In genomic region chr13:113785051-113786010, GRCh38 we compare ENCODE assay signal across 10 cellular contexts. TPM values are rescaled to one million over a fixed set of nuclear protein-coding genes. Genes with fewer than 3 reads are reported as not detected.
DNase-seq lines count a peak whose midpoint lies in the region; ATAC-seq and TF ChIP-seq lines count a peak whose summit lies in the region.
"Had no signal": no experiment of that assay in that cellular context is flagged by ENCODE, and none has a peak within 500 bp of the region (broad histone marks: within the 10 kb centered on the region; RNA-seq: fewer than 3 reads in every experiment).

No MANE protein-coding gene starts in this region.

- no peak overlapping the region for H4K5ac ChIP-seq in IMR-90 (ENCODE audit: low read depth, low read length)

- H3K9ac ChIP-seq in IMR-90 (ENCODE audit: low read depth, low read length), result no peak overlapping the region

- no peak for TF ChIP-seq POLR2A in IMR-90 (IDR thresholded peaks at IDR 0.05; ENCODE audit: low read depth, low read length)
- no peak for TF ChIP-seq POLR2A in prostate gland (IDR thresholded peaks at IDR 0.05)

- H3K27me3 ChIP-seq in IMR-90 (ENCODE audit: control insufficient read depth, insufficient read depth, low read length) (peaks cover 7% of the 10 kb centered on the region), prostate gland (replicated peaks; ENCODE audit: insufficient read depth) (peaks cover 2% of the 10 kb centered on the region)

- no peak overlapping the region for H3K4me2 ChIP-seq in IMR-90 (ENCODE audit: low read depth, low read length)

- H2AFZ ChIP-seq in IMR-90 (replicated peaks; ENCODE audit: low read length, poor library complexity), result peak overlapping the region; percentile 26

- no peak overlapping the region for H2BK20ac ChIP-seq in IMR-90 (ENCODE audit: low read depth, low read length)

- POLR2A ChIA-PET in IMR-90 (lab: Charles Lee; ENCODE audit: unreplicated experiment), result no interaction called here

- no peak overlapping the region for H4K91ac ChIP-seq in IMR-90 (ENCODE audit: insufficient read depth, low read depth, low read length)

- BruUV-seq in IMR-90 (replicated peaks; lab: Mats Ljungman, UMichigan), result no TSS peak

- H3K4me1 ChIP-seq in IMR-90 (ENCODE audit: control insufficient read depth, insufficient read depth, low read length), result peaks cover 6% of the 10 kb centered on the region; the same call in 1 of the 2 replicates
- H3K4me1 ChIP-seq in prostate gland (replicated peaks), result no peaks in the 10 kb centered on the region

- CTCF ChIA-PET in IMR-90 (lab: Yijun Ruan, JAX), result no interaction called here

- H2BK15ac ChIP-seq in IMR-90 (ENCODE audit: low read depth, low read length), result no peak overlapping the region

- no peak overlapping the region for H4K8ac ChIP-seq in IMR-90 (ENCODE audit: low read depth in 2 of 2, low read length in 2 of 2)

- peaks cover 7% of the 10 kb centered on the region; the same call in 1 of the 2 replicates for H4K20me1 ChIP-seq in IMR-90 (ENCODE audit: insufficient read depth, low read length)

- peak; percentile 42 for DNase-seq in DMS79 (lab: John Stamatoyannopoulos, UW)
- DNase-seq in IMR-90, result peak; percentile 74
- DNase-seq in amniotic epithelial cell (ENCODE audit: low read depth), result peak; percentile 57
- DNase-seq in myocyte (ENCODE audit: low read depth), result peak; percentile 67
- DNase-seq in prostate gland (ENCODE audit: low spot score), result no peak
- DNase-seq in NCI-H2196 (lab: John Stamatoyannopoulos, UW; ENCODE audit: unreplicated experiment), result no peak
- no peak for DNase-seq in NCI-H1092 (lab: John Stamatoyannopoulos, UW)
- DNase-seq: activated naive CD8-positive, alpha-beta T cell treated with anti-CD3 and anti-CD28 coated beads, Interleukin-2, amount 10 ng/mL, durations not matched to agents 7 days and 5 days; occipital lobe had no signal

- H3K9me1 ChIP-seq in IMR-90 (ENCODE audit: insufficient read depth, low read length), result peaks cover 10% of the 10 kb centered on the region

- H2BK120ac ChIP-seq in IMR-90 (ENCODE audit: low read depth, low read length), result peak overlapping the region; percentile 5; the same call in 1 of the 2 replicates

- TF ChIP-seq CTCF in IMR-90 (conservative IDR thresholded peaks at IDR 0.05; ENCODE audit: low read depth, low read length) (no peak), prostate gland (IDR thresholded peaks at IDR 0.05) (no peak)

- H3K27ac ChIP-seq in IMR-90 (ENCODE audit: insufficient read depth, low read length), result no peak overlapping the region
- no peak overlapping the region for H3K27ac ChIP-seq in prostate gland

- H3K4ac ChIP-seq in IMR-90 (ENCODE audit: low read depth, low read length), result no peak overlapping the region

- no peak for TF ChIP-seq RAD21 in IMR-90 (IDR thresholded peaks at IDR 0.05; ENCODE audit: low read length)

- no peak overlapping the region for H3K14ac ChIP-seq in IMR-90 (replicated peaks; ENCODE audit: low read depth, low read length)

- H2AK9ac ChIP-seq in IMR-90 (replicated peaks; ENCODE audit: low read depth, low read length, poor library complexity), result no peak overlapping the region

- WGBS in IMR-90 (ENCODE audit: extremely low coverage in 2 of 2, insufficient read length in 1 of 2), 2 experiments, result 61% methylated on average over 10 of the region's 19 CpGs; no CpG with 5 or more reads in 1 of the 2 experiments
- 81% methylated on average over 19 of the region's 19 CpGs for WGBS in prostate gland

- peaks cover 4% of the 10 kb centered on the region for H3K9me3 ChIP-seq in IMR-90 (ENCODE audit: control insufficient read depth, insufficient read depth, low read length)
- H3K9me3 ChIP-seq in prostate gland, result no peaks in the 10 kb centered on the region

- H3K4me3 ChIP-seq in IMR-90 (ENCODE audit: insufficient read depth, low read depth, low read length) (no peak overlapping the region), prostate gland (no peak overlapping the region)

- peaks cover 0 to 5% of the 10 kb centered on the region in 2 experiments; a peak in 1 of 4 replicates for H3K79me1 ChIP-seq in IMR-90 (ENCODE audit: low read depth in 1 of 2, low read length in 2 of 2)

- dilution Hi-C loops in IMR-90 (cut with HindIII; ENCODE audit: low sequenced_read_pairs, unreplicated experiment), result no loop called here

- in situ Hi-C loops in IMR-90 (cut with MboI; ENCODE audit: low sequenced_read_pairs), result no loop called here

- H2AK5ac ChIP-seq in IMR-90 (ENCODE audit: low read depth, low read length), result no peak overlapping the region; the same call in 1 of the 2 replicates

- peak; percentile 38; the same call in 1 of the 2 replicates for ATAC-seq in IMR-90 (ENCODE audit: low read depth)
- no peak for ATAC-seq in HG03095 (IDR thresholded peaks at IDR 0.05; ENCODE audit: unreplicated experiment)

- H2BK5ac ChIP-seq in IMR-90 (ENCODE audit: low read depth, low read length, poor library complexity, severe bottlenecking), result no peak overlapping the region

- H3K56ac ChIP-seq in IMR-90 (ENCODE audit: extremely low read depth, insufficient read depth, low read length), result no peak overlapping the region

- no peak overlapping the region for H3K18ac ChIP-seq in IMR-90 (ENCODE audit: low read depth, low read length)

- intact Hi-C loops in IMR-90 (cut with micrococcal nuclease), result no loop called here
- intact Hi-C loops in prostate gland (cut with DNase I), result no loop called here

- H3K23ac ChIP-seq in IMR-90 (ENCODE audit: low read depth, low read length), result no peak overlapping the region

- H3K36me3 ChIP-seq in IMR-90 (ENCODE audit: control insufficient read depth, insufficient read depth, low read length) (no peaks in the 10 kb centered on the region), prostate gland (no peaks in the 10 kb centered on the region)

TF ChIP-seq in IMR-90, 13 proteins besides CTCF, POLR2A, EP300 and RAD21:
- TF ChIP-seq MAFK (IDR thresholded peaks at IDR 0.05; ENCODE audit: low read depth, low read length), result peak; percentile 64
- no peak for TF ChIP-seq RCOR1 (IDR thresholded peaks at IDR 0.05; ENCODE audit: insufficient replicate concordance, low read length)
- TF ChIP-seq CEBPB (IDR thresholded peaks at IDR 0.05; ENCODE audit: low read depth, low read length), result no peak
- no peak for TF ChIP-seq FOS (IDR thresholded peaks at IDR 0.05; ENCODE audit: low read depth, low read length)

RNA-seq across cellular contexts. Expression of gene TMEM255B, which starts 26.3 kb away (rescaled TPM):
- total RNA-seq in IMR-90 (2012; rRNA removed), result 0.36 and 0.83 TPM in 2 replicates
- 0.94 and 1.1 TPM in 2 replicates for polyA plus RNA-seq in IMR-90 (2012; rRNA removed)
- polyA plus RNA-seq in IMR-90 (2012; cell fraction: cytosol; rRNA removed), result 0.65 and 1.3 TPM in 2 replicates
- 0.46 and 0.95 TPM in 2 replicates for polyA plus RNA-seq in IMR-90 (2012; cell fraction: nucleus; rRNA removed; ENCODE audit: low replicate concordance)
- 0.21 and 3.1 TPM in 2 replicates for total RNA-seq in myocyte
- polyA plus RNA-seq in myocyte (2012), result 6.1 TPM
- 1 to 10 TPM in 1 of 2 donors, under 1 TPM in 1; 0.96 to 4.6 TPM for total RNA-seq in prostate gland

Comparison
In these comparisons a context has a peak if more than half of its experiments do, and no peak if none do; other contexts are left out.
1. DNase-seq: peak in DMS79 (single experiment), IMR-90 (single experiment), amniotic epithelial cell (single experiment) and myocyte (single experiment); none in prostate gland (single experiment), NCI-H2196 (single experiment) and NCI-H1092 (single experiment).